ENCODE assay signal across 8 cellular contexts in the genomic region with DNA sequence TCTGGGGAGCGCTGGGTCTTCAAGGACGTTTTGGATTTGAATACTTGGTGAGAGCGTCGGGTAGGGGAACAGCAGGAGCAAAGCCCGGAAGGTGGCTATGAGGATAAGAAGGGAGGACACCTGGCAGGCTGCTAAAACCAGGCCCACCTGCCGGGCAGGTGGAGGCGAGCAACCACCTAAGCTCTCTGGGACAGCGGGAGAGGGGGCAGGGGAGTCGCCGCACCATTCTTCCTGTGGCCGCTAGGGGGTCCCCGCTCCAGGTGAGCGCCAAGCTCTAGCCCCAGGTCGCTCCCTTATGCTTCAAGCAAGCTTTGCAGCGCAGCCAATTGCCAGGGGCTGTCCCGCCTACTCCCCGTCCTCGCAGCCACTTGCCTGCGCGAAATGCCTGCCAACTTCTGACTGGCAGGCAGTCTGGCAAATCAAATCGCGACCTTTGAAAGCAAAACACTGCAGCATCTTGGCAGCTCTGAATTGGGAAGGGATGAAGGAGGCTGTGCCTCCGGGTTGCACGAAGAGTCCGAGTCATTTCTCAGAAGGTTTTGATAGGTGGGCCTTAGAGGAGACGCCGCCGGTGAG. TPM values are rescaled to one million over a fixed set of nuclear protein-coding genes. Genes with fewer than 3 reads are reported as not detected.
DNase-seq lines count a peak whose midpoint lies in the region; ATAC-seq lines count a peak whose summit lies in the region.

NIPAL3 (plus strand) TSS at position 469 of the 576 bp plus-strand sequence. CDS start 3,746 bp downstream, outside the sequence.

- peaks cover 4% of the 10 kb centered on the region for H3K36me3 Mint-ChIP-seq in IgD-negative memory B cell

- H3K9me3 Mint-ChIP-seq in IgD-negative memory B cell: no peaks in the 10 kb centered on the region

- peak; percentile 93 for ATAC-seq in GM21529 (IDR thresholded peaks at IDR 0.05; ENCODE audit: unreplicated experiment)

- peaks cover 33 to 37% (median 33%) of the 10 kb centered on the region in 3 donors for H3K4me1 Mint-ChIP-seq in IgD-negative memory B cell

- DNase-seq in DMS153 (lab: John Stamatoyannopoulos, UW) (peak; percentile 98), OCI-M1 (lab: John Stamatoyannopoulos, UW) (peak; percentile 98), activated T-cell treated with anti-CD3 and anti-CD28 coated beads for 4 hours (peak; percentile 93), epithelial cell of prostate (ENCODE audit: low read depth, low spot score) (peak; percentile 98), mucosa of gallbladder (ENCODE audit: low spot score) (peak; percentile 99)
- peak; percentile 89 to 93 for DNase-seq in stimulated activated CD8-positive, alpha-beta memory T cell treated with anti-CD3 and anti-CD28 coated beads, Interleukin-4, amount 100 ng/mL, for 4 hours (ENCODE audit: low read depth in 2 of 2, low spot score in 1 of 2)

- peak within 1 kb of the TSS; percentile 98 for H3K27ac ChIP-seq in epithelial cell of prostate

- H3K27ac Mint-ChIP-seq in IgD-negative memory B cell: peak within 1 kb of the TSS; percentile 22 to 94 (median 93)

- peak within 1 kb of the TSS; percentile 91 to 99 (median 97) for H3K4me3 Mint-ChIP-seq in IgD-negative memory B cell

- no peaks in the 10 kb centered on the region for H3K27me3 Mint-ChIP-seq in IgD-negative memory B cell

RNA-seq across cellular contexts. Expression of gene NIPAL3, which starts in this region (rescaled TPM):
- polyA plus RNA-seq in IgD-negative memory B cell: 36.3 TPM
- 57.4 TPM for total RNA-seq in mucosa of gallbladder

Comparison
In these comparisons a context has a peak if more than half of its experiments do, and no peak if none do; other contexts are left out.
1. Peak in every context shown above with its lines: DNase-seq, ATAC-seq and H3K27ac ChIP-seq.